ENCODE assay signal across 21 cellular contexts in the genomic region with DNA sequence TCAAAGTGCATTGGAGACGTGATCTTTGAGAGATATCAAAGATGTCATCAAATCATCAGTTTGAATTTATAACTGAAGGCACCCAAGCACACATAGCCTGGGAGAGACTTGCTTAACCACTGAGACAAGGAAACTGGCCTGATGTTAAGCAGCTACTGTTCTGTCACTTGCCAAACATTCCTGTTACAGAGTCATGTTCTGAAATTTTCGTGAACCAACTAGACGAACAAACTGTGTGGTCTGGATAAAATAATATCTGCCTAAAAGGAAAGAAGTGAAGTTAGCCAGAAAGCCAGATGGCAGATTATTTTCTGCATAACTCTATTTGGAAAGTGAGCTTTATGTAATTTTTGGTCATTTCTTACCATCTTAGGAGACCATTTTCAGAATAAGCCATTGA. TPM values are rescaled to one million over a fixed set of nuclear protein-coding genes. Genes with fewer than 3 reads are reported as not detected.
DNase-seq lines count a peak whose midpoint lies in the region; ATAC-seq, FAIRE-seq and TF ChIP-seq lines count a peak whose summit lies in the region.
"Had no signal": no experiment of that assay in that cellular context is flagged by ENCODE, and none has a peak within 500 bp of the region (broad histone marks: within the 10 kb centered on the region; RNA-seq: fewer than 3 reads in every experiment).

No MANE protein-coding gene starts in this region.

- no peaks in the 10 kb centered on the region for H3F3A ChIP-seq in GM23338 (replicated peaks; ENCODE audit: low read depth)

- H3K27me3 Mint-ChIP-seq in GM23338 (ENCODE audit: insufficient read depth, low read depth, poor library complexity) (peaks cover 8% of the 10 kb centered on the region), astrocyte (ENCODE audit: low read depth, unreplicated experiment) (no peaks in the 10 kb centered on the region)
- H3K27me3 Mint-ChIP-seq in activated CD4-positive, alpha-beta T cell treated with anti-CD3 and anti-CD28 coated beads for 36 hours, result peaks cover 2% of the 10 kb centered on the region

- H3K27me3 ChIP-seq in GM23338 (ENCODE audit: insufficient read depth), result no peaks in the 10 kb centered on the region
- H3K27me3 ChIP-seq in astrocyte (ENCODE audit: insufficient read depth, low read length), result no peaks in the 10 kb centered on the region
- H3K27me3 ChIP-seq in breast epithelium, result no peaks in the 10 kb centered on the region
- no peaks in the 10 kb centered on the region for H3K27me3 ChIP-seq in HAP-1 (ENCODE audit: low read depth)

- CTCF ChIA-PET in activated CD4-positive, alpha-beta T cell treated with anti-CD3 and anti-CD28 coated beads for 36 hours (lab: Charles Lee), result no interaction called here

- FAIRE-seq in astrocyte (lab: Jason Lieb, UNC), result no peak
- FAIRE-seq: colon, kidney, urothelium cell line had no signal

- H3K36me3 ChIP-seq in GM23338 (ENCODE audit: insufficient read depth) (no peaks in the 10 kb centered on the region), astrocyte (ENCODE audit: insufficient read depth, low read length) (no peaks in the 10 kb centered on the region), breast epithelium (no peaks in the 10 kb centered on the region), HAP-1 (replicated peaks) (no peaks in the 10 kb centered on the region)

- no peak for ATAC-seq in GM23338
- ATAC-seq in activated CD4-positive, alpha-beta T cell treated with anti-CD3 and anti-CD28 coated beads for 36 hours, result no peak

- H3K36me3 Mint-ChIP-seq in GM23338 (ENCODE audit: low read depth) (peaks cover 12% of the 10 kb centered on the region; the same call in 2 of the 3 replicates), astrocyte (ENCODE audit: low read depth, unreplicated experiment) (peaks cover 5% of the 10 kb centered on the region)
- no peaks in the 10 kb centered on the region for H3K36me3 Mint-ChIP-seq in activated CD4-positive, alpha-beta T cell treated with anti-CD3 and anti-CD28 coated beads for 36 hours (ENCODE audit: low read depth)

- no peak overlapping the region for H3K4me3 ChIP-seq in GM23338
- H3K4me3 ChIP-seq in astrocyte (ENCODE audit: insufficient read depth, low read depth, low read length), result no peak overlapping the region
- no peak overlapping the region for H3K4me3 ChIP-seq in breast epithelium
- H3K4me3 ChIP-seq in HAP-1, result no peak overlapping the region

- peaks cover 86% of the 10 kb centered on the region for H3K4me1 ChIP-seq in GM23338 (ENCODE audit: insufficient read depth)
- H3K4me1 ChIP-seq in astrocyte (ENCODE audit: insufficient read depth, low read length), result peaks cover 14% of the 10 kb centered on the region
- H3K4me1 ChIP-seq in breast epithelium, result no peaks in the 10 kb centered on the region
- H3K4me1 ChIP-seq in HAP-1, result peaks cover 14% of the 10 kb centered on the region

- intact Hi-C loops in activated CD4-positive, alpha-beta T cell treated with anti-CD3 and anti-CD28 coated beads for 36 hours (cut with DNase I, micrococcal nuclease), result no loop called here
- intact Hi-C loops in breast epithelium (cut with DNase I; ENCODE audit: low total_unique reads), result no loop called here

- TF ChIP-seq POLR2A in breast epithelium (IDR thresholded peaks at IDR 0.05), result no peak

- no peak overlapping the region for H3K27ac Mint-ChIP-seq in GM23338
- H3K27ac Mint-ChIP-seq in astrocyte (ENCODE audit: unreplicated experiment), result peak overlapping the region; percentile 44
- no peak overlapping the region for H3K27ac Mint-ChIP-seq in activated CD4-positive, alpha-beta T cell treated with anti-CD3 and anti-CD28 coated beads for 36 hours

- 0 out of 2 replicates have a peak overlapping the region, but pooled peaks have one; percentile 21 for H3K4me2 ChIP-seq in GM23338
- H3K4me2 ChIP-seq in astrocyte (ENCODE audit: low read length), result peak overlapping the region; percentile 2

- no peaks in the 10 kb centered on the region for H3K9me3 ChIP-seq in astrocyte (ENCODE audit: insufficient read depth, low read depth, low read length)
- H3K9me3 ChIP-seq in breast epithelium, result no peaks in the 10 kb centered on the region
- H3K9me3 ChIP-seq in HAP-1, result no peaks in the 10 kb centered on the region

- H3K9ac ChIP-seq in astrocyte (ENCODE audit: low read length), result no peak overlapping the region

- H3K4me1 Mint-ChIP-seq in GM23338 (peaks cover 90% of the 10 kb centered on the region), astrocyte (ENCODE audit: low read depth, unreplicated experiment) (peaks cover 62% of the 10 kb centered on the region)
- H3K4me1 Mint-ChIP-seq in activated CD4-positive, alpha-beta T cell treated with anti-CD3 and anti-CD28 coated beads for 36 hours, result no peaks in the 10 kb centered on the region

- in situ Hi-C loops in HAP-1 (cut with MboI; ENCODE audit: low sequenced_read_pairs), result no loop called here

- peaks cover 92% of the 10 kb centered on the region for H3K79me2 ChIP-seq in GM23338 (replicated peaks; ENCODE audit: insufficient read depth)
- H3K79me2 ChIP-seq in astrocyte (ENCODE audit: insufficient read depth, low read length), result peaks cover 86% of the 10 kb centered on the region

- no peak overlapping the region for H2AFZ ChIP-seq in GM23338
- no peak overlapping the region for H2AFZ ChIP-seq in astrocyte (ENCODE audit: low read depth, low read length)

- no peaks in the 10 kb centered on the region for H4K20me1 ChIP-seq in GM23338 (replicated peaks; ENCODE audit: insufficient read depth)
- peaks cover 16% of the 10 kb centered on the region for H4K20me1 ChIP-seq in astrocyte (ENCODE audit: insufficient read depth, low read length)

- TF ChIP-seq CTCF in GM23338 (conservative IDR thresholded peaks at IDR 0.05; ENCODE audit: low read depth in 2 of 2), result no peak
- TF ChIP-seq CTCF in astrocyte (IDR thresholded peaks at IDR 0.05; ENCODE audit: insufficient read depth, low read depth, low read length), result no peak
- no peak for TF ChIP-seq CTCF in breast epithelium (IDR thresholded peaks at IDR 0.05)

- no peaks in the 10 kb centered on the region for H3K9me2 ChIP-seq in GM23338 (ENCODE audit: insufficient read depth)

- no peak overlapping the region for H3K4me3 Mint-ChIP-seq in GM23338
- H3K4me3 Mint-ChIP-seq in astrocyte (ENCODE audit: unreplicated experiment), result no peak overlapping the region
- H3K4me3 Mint-ChIP-seq in activated CD4-positive, alpha-beta T cell treated with anti-CD3 and anti-CD28 coated beads for 36 hours, result no peak overlapping the region
- H3K4me3 Mint-ChIP-seq: endodermal cell had no signal

- H3K27ac ChIP-seq in GM23338 (ENCODE audit: low read depth), result no peak overlapping the region
- H3K27ac ChIP-seq in astrocyte (ENCODE audit: low read depth, low read length), result no peak overlapping the region
- no peak overlapping the region for H3K27ac ChIP-seq in breast epithelium

- no peak for DNase-seq in GM23338 (ENCODE audit: low spot score)
- no peak for DNase-seq in astrocyte (ENCODE audit: low read depth)
- DNase-seq in inferior parietal cortex (ENCODE audit: extremely low spot score), result peak; percentile 55
- DNase-seq in superior temporal gyrus (ENCODE audit: extremely low spot score), result peak; percentile 63
- DNase-seq in NCI-H2081 (lab: John Stamatoyannopoulos, UW), result no peak
- DNase-seq in activated CD4-positive, alpha-beta T cell treated with anti-CD3 and anti-CD28 coated beads for 36 hours, result no peak
- no peak for DNase-seq in breast epithelium (ENCODE audit: low spot score in 2 of 2)
- no peak for DNase-seq in HAP-1 (ENCODE audit: low spot score in 2 of 2)
- DNase-seq: activated CD4-positive, alpha-beta T cell treated with anti-CD3 and anti-CD28 coated beads for 1 hour; activated effector memory CD4-positive, alpha-beta T cell treated with anti-CD3 and anti-CD28 coated beads, Interleukin-2, amount 50 U/mL, for 16 hours; AML-193; endodermal cell; hypothalamus; kidney; midbrain; NCI-H1436; NCI-H748 treated with DMSO at 0.1 percent for 48 hours; stimulated activated naive CD4-positive, alpha-beta T cell treated with Interleukin-2 at 50 U/mL for 16 hours; T-helper 9 cell had no signal

- POLR2A ChIA-PET in activated CD4-positive, alpha-beta T cell treated with anti-CD3 and anti-CD28 coated beads for 36 hours (lab: Charles Lee), result no interaction called here

- no peaks in the 10 kb centered on the region for H3K9me3 Mint-ChIP-seq in GM23338
- no peaks in the 10 kb centered on the region for H3K9me3 Mint-ChIP-seq in astrocyte (ENCODE audit: unreplicated experiment)
- H3K9me3 Mint-ChIP-seq in activated CD4-positive, alpha-beta T cell treated with anti-CD3 and anti-CD28 coated beads for 36 hours (ENCODE audit: low read depth), result no peaks in the 10 kb centered on the region
- H3K9me3 Mint-ChIP-seq: endodermal cell had no signal

TF ChIP-seq in GM23338, 12 proteins besides CTCF, POLR2A, EP300 and RAD21 (continues in another document):
- TF ChIP-seq NANOG (IDR thresholded peaks at IDR 0.05; ENCODE audit: borderline replicate concordance), result no peak
- no peak for TF ChIP-seq ZNF114 (CRISPR knock-in tag; IDR thresholded peaks at IDR 0.05)
- no peak for TF ChIP-seq JUNB (IDR thresholded peaks at IDR 0.05; ENCODE audit: unreplicated experiment)

RNA-seq across cellular contexts. Expression of a gene that starts 51.4 kb away (rescaled TPM):
- 118 and 146 TPM in 2 replicates for total RNA-seq in GM23338 (2014; rRNA removed; shearing (Covaris generic))
- polyA plus RNA-seq in GM23338 (2016; fragmentation: Nextera tagmentation; extraction: Ambion mirVana), result 154 and 263 TPM in 2 replicates
- total RNA-seq in astrocyte, result 192 and 221 TPM in 2 replicates
- 10 to 100 TPM; 14.7 to 25.8 TPM for total RNA-seq in activated CD4-positive, alpha-beta T cell treated with anti-CD3 and anti-CD28 coated beads for 36 hours
- 10 to 100 TPM; 61.3 to 67.5 (median 64.5) TPM for total RNA-seq in breast epithelium

Comparison
In these comparisons a context has a peak if more than half of its experiments do, and no peak if none do; other contexts are left out.
1. DNase-seq: peak in inferior parietal cortex (single experiment) and superior temporal gyrus (single experiment); none in GM23338 (single experiment), astrocyte (single experiment), NCI-H2081 (0 of 2), activated CD4-positive, alpha-beta T cell treated with anti-CD3 and anti-CD28 coated beads for 36 hours (single experiment), breast epithelium (0 of 2) and HAP-1 (0 of 2).